In genomic region chr10:34719746-34720145, GRCh38 we compare ENCODE assay signal across 17 cellular contexts.
"Had no signal": no experiment of that assay in that cellular context is flagged by ENCODE, and none has a peak within 500 bp of the region (broad histone marks: within the 10 kb centered on the region; RNA-seq: fewer than 3 reads in every experiment).

No MANE protein-coding gene starts in this region.

- DNase-seq: activated CD4-positive, alpha-beta T cell treated with anti-CD3 and anti-CD28 coated beads for 4 hours; activated CD8-positive, alpha-beta memory T cell treated with anti-CD3 and anti-CD28 coated beads, Interleukin-2, amount 50 U/mL, for 4 hours; activated CD8-positive, alpha-beta T cell treated with anti-CD3 and anti-CD28 coated beads for 36 hours; activated gamma-delta T cell treated with Interleukin-2 at 50 U/mL for 16 hours; activated naive CD8-positive, alpha-beta T cell treated with anti-CD3 and anti-CD28 coated beads for 36 hours; activated T-cell treated with anti-CD3 and anti-CD28 coated beads, Interleukin-2, amount 50 U/mL, for 72 hours; anterior cingulate cortex; hypothalamus; lower lobe of right lung; naive thymus-derived CD4-positive, alpha-beta T cell; posterior cingulate gyrus; small intestine; T-helper 1 cell; transverse colon; WERI-Rb-1 had no signal

- H3K4me1 Mint-ChIP-seq: activated naive CD8-positive, alpha-beta T cell treated with anti-CD3 and anti-CD28 coated beads for 36 hours; stimulated activated memory B cell treated with anti-CD40 and anti-IgM and Interleukin-4, amounts not matched to agents 10 μg/mL and 1 μg/mL and 100 μg/mL, for 72 hours had no signal

- H3K4me3 ChIP-seq: lower lobe of right lung, right atrium auricular region, transverse colon had no signal

- ATAC-seq: activated CD8-positive, alpha-beta T cell treated with anti-CD3 and anti-CD28 coated beads for 36 hours; activated T-cell treated with anti-CD3 and anti-CD28 coated beads, Interleukin-2, amount 50 U/mL, for 72 hours; lower lobe of right lung; naive thymus-derived CD4-positive, alpha-beta T cell; stimulated activated memory B cell treated with anti-CD40 and anti-IgM and Interleukin-4, amounts not matched to agents 10 μg/mL and 1 μg/mL and 100 μg/mL, for 72 hours had no signal

- FAIRE-seq: small intestine had no signal

- H3K9me3 Mint-ChIP-seq: activated CD8-positive, alpha-beta T cell treated with anti-CD3 and anti-CD28 coated beads for 36 hours; activated naive CD8-positive, alpha-beta T cell treated with anti-CD3 and anti-CD28 coated beads for 36 hours; activated T-cell treated with anti-CD3 and anti-CD28 coated beads, Interleukin-2, amount 50 U/mL, for 72 hours; stimulated activated memory B cell treated with anti-CD40 and anti-IgM and Interleukin-4, amounts not matched to agents 10 μg/mL and 1 μg/mL and 100 μg/mL, for 72 hours had no signal

- H3K27ac Mint-ChIP-seq: activated CD8-positive, alpha-beta T cell treated with anti-CD3 and anti-CD28 coated beads for 36 hours; activated naive CD8-positive, alpha-beta T cell treated with anti-CD3 and anti-CD28 coated beads for 36 hours; activated T-cell treated with anti-CD3 and anti-CD28 coated beads, Interleukin-2, amount 50 U/mL, for 72 hours; naive thymus-derived CD4-positive, alpha-beta T cell; stimulated activated memory B cell treated with anti-CD40 and anti-IgM and Interleukin-4, amounts not matched to agents 10 μg/mL and 1 μg/mL and 100 μg/mL, for 72 hours had no signal

- H3K36me3 Mint-ChIP-seq: activated naive CD8-positive, alpha-beta T cell treated with anti-CD3 and anti-CD28 coated beads for 36 hours; naive thymus-derived CD4-positive, alpha-beta T cell; stimulated activated memory B cell treated with anti-CD40 and anti-IgM and Interleukin-4, amounts not matched to agents 10 μg/mL and 1 μg/mL and 100 μg/mL, for 72 hours had no signal

- H3K9me3 ChIP-seq: lower lobe of right lung, right atrium auricular region, transverse colon had no signal

- H3K4me3 Mint-ChIP-seq: activated CD8-positive, alpha-beta T cell treated with anti-CD3 and anti-CD28 coated beads for 36 hours; activated naive CD8-positive, alpha-beta T cell treated with anti-CD3 and anti-CD28 coated beads for 36 hours; activated T-cell treated with anti-CD3 and anti-CD28 coated beads, Interleukin-2, amount 50 U/mL, for 72 hours; naive thymus-derived CD4-positive, alpha-beta T cell; stimulated activated memory B cell treated with anti-CD40 and anti-IgM and Interleukin-4, amounts not matched to agents 10 μg/mL and 1 μg/mL and 100 μg/mL, for 72 hours had no signal

- H3K27me3 ChIP-seq: right atrium auricular region, transverse colon had no signal

- H3K27ac ChIP-seq: lower lobe of right lung, right atrium auricular region, transverse colon, WERI-Rb-1 had no signal

- H3K36me3 ChIP-seq: lower lobe of right lung, right atrium auricular region, transverse colon, WERI-Rb-1 had no signal

- H3K27me3 Mint-ChIP-seq: activated CD8-positive, alpha-beta T cell treated with anti-CD3 and anti-CD28 coated beads for 36 hours; stimulated activated memory B cell treated with anti-CD40 and anti-IgM and Interleukin-4, amounts not matched to agents 10 μg/mL and 1 μg/mL and 100 μg/mL, for 72 hours had no signal
